Comparison of ENCODE assay signal across 8 cellular contexts in the genomic region with DNA sequence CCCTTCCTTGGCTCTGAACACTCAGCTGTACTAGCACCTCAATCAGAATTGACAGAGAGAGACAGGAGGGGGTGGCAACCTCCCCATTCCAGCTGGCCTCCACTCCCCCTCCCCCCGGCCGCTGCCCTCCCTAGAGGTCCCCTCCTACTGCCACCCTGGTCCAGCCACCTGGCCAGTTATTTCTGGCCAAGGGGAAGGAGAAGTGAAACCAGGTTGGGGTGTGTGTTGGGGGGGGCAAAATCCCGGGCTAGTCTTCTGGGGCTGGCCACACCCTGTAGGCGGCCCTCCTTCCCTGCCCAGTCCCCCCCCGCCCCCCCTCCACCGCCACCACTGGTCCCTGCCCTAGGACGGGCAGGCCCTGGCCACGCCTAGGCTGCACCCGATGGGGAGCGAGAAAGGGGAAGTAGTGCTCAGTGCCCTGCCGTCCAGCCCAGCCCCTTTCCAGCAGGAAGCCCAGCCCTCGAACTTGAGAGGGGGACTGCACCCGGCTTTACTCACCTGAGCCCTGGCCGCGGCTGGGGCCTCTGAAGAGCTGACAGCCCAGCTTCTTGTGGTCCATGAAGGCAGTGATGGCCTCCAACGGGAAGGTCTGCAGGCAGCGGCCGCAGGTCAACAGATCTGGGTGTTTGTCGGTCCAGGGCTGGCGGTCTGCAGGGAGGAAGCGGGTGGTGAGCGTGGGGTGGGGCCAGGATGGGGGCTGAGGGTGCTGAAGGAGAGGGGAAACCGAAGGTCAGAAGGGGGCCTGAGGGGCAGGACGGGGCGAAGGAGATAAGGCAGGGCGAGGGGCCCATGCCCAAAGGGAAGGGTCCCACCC. TPM values are rescaled to one million over a fixed set of nuclear protein-coding genes. Genes with fewer than 3 reads are reported as not detected.
A peak's percentile ranks its signal among the peaks of the same experiment; 100 is the strongest.
DNase-seq lines count a peak whose midpoint lies in the region; ATAC-seq and TF ChIP-seq lines count a peak whose summit lies in the region.

No MANE protein-coding gene starts in this region.

- peaks cover 39% of the 10 kb centered on the region for H3F3A ChIP-seq in PC-9 (ENCODE audit: insufficient read depth, low read depth)

- peak; percentile 71 for DNase-seq in Daoy (ENCODE audit: low read depth)
- DNase-seq in PC-9 = peak; percentile 82 to 92
- DNase-seq in astrocyte of the spinal cord (ENCODE audit: low read depth, low spot score) = peak; percentile 26
- DNase-seq in iPS DF 6.9 (ENCODE audit: low read depth, low spot score) = no peak
- DNase-seq in sigmoid colon = peak; percentile 78
- no peak for DNase-seq in effector CD4-positive, alpha-beta T cell

- TF ChIP-seq CTCF in PC-9 (conservative IDR thresholded peaks at IDR 0.05) (no peak), astrocyte of the spinal cord (IDR thresholded peaks at IDR 0.05; ENCODE audit: low read depth, low read length) (no peak), sigmoid colon (IDR thresholded peaks at IDR 0.05) (no peak)

- BruUV-seq in PC-9 (replicated peaks; lab: Mats Ljungman, UMichigan) = no TSS peak

- POLR2A ChIA-PET in PC-9 (lab: Charles Lee; ENCODE audit: unreplicated experiment) = interaction anchor here (0.7 kb wide), 1 partner anchor 16 kb away, joined by 6 read pairs; no protein-coding TSS in a partner anchor

- in situ Hi-C loops in astrocyte of the spinal cord (cut with HindIII; ENCODE audit: low sequenced_read_pairs) = no loop called here

- peaks cover 13% of the 10 kb centered on the region for H3K79me2 ChIP-seq in PC-9 (ENCODE audit: low read depth)

- no peak for TF ChIP-seq EP300 in sigmoid colon (IDR thresholded peaks at IDR 0.05)

- H3K4me3 ChIP-seq in PC-9 = peak overlapping the region; percentile 66
- H3K4me3 ChIP-seq in astrocyte of the spinal cord (ENCODE audit: low read depth, low read length) = peak overlapping the region; percentile 46
- H3K4me3 ChIP-seq in iPS DF 6.9 (ENCODE audit: low read length) = peak overlapping the region; percentile 79
- H3K4me3 ChIP-seq in sigmoid colon = peak overlapping the region; percentile 22 to 51 (median 46)

- H2AFZ ChIP-seq in PC-9 = peak overlapping the region; percentile 78

- H3K4me1 ChIP-seq in PC-9 (replicated peaks; ENCODE audit: insufficient read depth) (peaks cover 25% of the 10 kb centered on the region), iPS DF 6.9 (ENCODE audit: control insufficient read depth, insufficient read depth, low read length) (peaks cover 2% of the 10 kb centered on the region; the same call in 1 of the 2 replicates), sigmoid colon (peaks cover 0 to 37% (median 32%) of the 10 kb centered on the region in 4 donors)

- H3K27ac ChIP-seq in PC-9 (0 out of 2 replicates have a peak overlapping the region, but pooled peaks have one; percentile 17), iPS DF 6.9 (ENCODE audit: low read length) (no peak overlapping the region), sigmoid colon (peak overlapping the region; percentile 10 to 64 (median 54))

- H3K9me3 ChIP-seq in PC-9 (ENCODE audit: insufficient read depth, low read depth) = no peaks in the 10 kb centered on the region
- no peaks in the 10 kb centered on the region for H3K9me3 ChIP-seq in iPS DF 6.9 (ENCODE audit: control insufficient read depth, insufficient read depth, low read length)
- no peaks in the 10 kb centered on the region for H3K9me3 ChIP-seq in sigmoid colon

- H3K9me2 ChIP-seq in PC-9 (ENCODE audit: insufficient read depth) = no peaks in the 10 kb centered on the region

- intact Hi-C loops in PC-9 (cut with micrococcal nuclease; ENCODE audit: unreplicated experiment) = loop anchor here (5.0 kb wide), 2 partner anchors 47 to 262 kb away; no protein-coding TSS in a partner anchor
- intact Hi-C loops in sigmoid colon (cut with DNase I) = loop anchor here (5.0 kb wide), 2 partner anchors 38 to 172 kb away; a partner anchor contains a TSS

- peak overlapping the region; percentile 81 for H3K4me2 ChIP-seq in PC-9

- TF ChIP-seq POLR2A in sigmoid colon (IDR thresholded peaks at IDR 0.05) = peak in 1 of 2 donors; percentile 27

- H3K27me3 ChIP-seq in PC-9 (ENCODE audit: insufficient read depth, low read depth) (no peaks in the 10 kb centered on the region), iPS DF 6.9 (ENCODE audit: control insufficient read depth, insufficient read depth, low read length) (no peaks in the 10 kb centered on the region), sigmoid colon (no peaks in the 10 kb centered on the region)

- peak; percentile 51 for ATAC-seq in GM19452 (IDR thresholded peaks at IDR 0.05; ENCODE audit: unreplicated experiment)
- peak; percentile 39 for ATAC-seq in HG03457 (IDR thresholded peaks at IDR 0.05; ENCODE audit: unreplicated experiment)

- H3K36me3 ChIP-seq in PC-9 (ENCODE audit: low read depth) (no peaks in the 10 kb centered on the region), iPS DF 6.9 (ENCODE audit: control insufficient read depth, insufficient read depth, low read length) (peaks cover 18% of the 10 kb centered on the region), sigmoid colon (peaks cover 4 to 16% (median 9%) of the 10 kb centered on the region in 4 donors)

- H4K20me1 ChIP-seq in PC-9 (ENCODE audit: insufficient read depth) = peaks cover 17% of the 10 kb centered on the region

- CTCF ChIA-PET in PC-9 (lab: Charles Lee) = interaction anchor here (0.6 to 0.9 kb wide), 4 partner anchors 16 to 185 kb away, joined by 4 to 6 read pairs (median 5); a partner anchor contains a TSS

- WGBS in iPS DF 6.9 (ENCODE audit: insufficient coverage, insufficient read length) = no CpG with 5 or more reads among the region's 26 CpGs
- 2 to 8% methylated on average over 25 to 26 of the region's 26 CpGs for WGBS in sigmoid colon, 2 donors

RNA-seq across cellular contexts. Expression of a gene that starts 0.9 kb away (rescaled TPM):
- 0.06 TPM in 1 of 2 replicates, not detected in the other for total RNA-seq in Daoy (2014; rRNA removed; shearing (Covaris generic))
- total RNA-seq in PC-9 (2021) (3.1 and 3.7 TPM in 2 replicates), sigmoid colon (1 to 10 TPM in 1 of 4 donors, under 1 TPM in 1, not detected in 2; 0.41 to 1.2 TPM)
- polyA plus RNA-seq in sigmoid colon = 1 to 10 TPM; 2.8 to 5.4 (median 3.0) TPM

RNA-seq across cellular contexts. Expression of a gene that starts 3.6 kb away (rescaled TPM):
- 43.3 and 70.7 TPM in 2 replicates for total RNA-seq in Daoy (2014; rRNA removed; shearing (Covaris generic))
- total RNA-seq in PC-9 (2021) = 29.6 and 30.6 TPM in 2 replicates
- 10 to 100 TPM; 10.3 to 18.2 (median 16.2) TPM for total RNA-seq in sigmoid colon
- polyA plus RNA-seq in sigmoid colon = 10 to 100 TPM; 27.0 to 31.2 (median 30.6) TPM

RNA-seq across cellular contexts. Expression of a gene that starts 17.6 kb away (rescaled TPM):
- total RNA-seq in Daoy (2014; rRNA removed; shearing (Covaris generic)) = 18.1 and 30.6 TPM in 2 replicates
- total RNA-seq in PC-9 (2021) (41.1 and 49.5 TPM in 2 replicates), sigmoid colon (10 to 100 TPM; 17.8 to 23.2 (median 19.9) TPM)
- polyA plus RNA-seq in sigmoid colon = 10 to 100 TPM; 21.6 to 32.5 (median 22.4) TPM

RNA-seq across cellular contexts. Expression of a gene that starts 36.6 kb away (rescaled TPM):
- total RNA-seq in Daoy (2014; rRNA removed; shearing (Covaris generic)) = 61.6 and 80.7 TPM in 2 replicates
- total RNA-seq in PC-9 (2021) (74.1 and 76.8 TPM in 2 replicates), sigmoid colon (100 to 1,000 TPM in 1 of 4 donors, 10 to 100 TPM in 3; 61.9 to 157 (median 73.7) TPM)
- 10 to 100 TPM; 19.0 to 70.8 (median 19.2) TPM for polyA plus RNA-seq in sigmoid colon

Comparison
In these comparisons a context has a peak if more than half of its experiments do, and no peak if none do; other contexts are left out.
1. DNase-seq: peak in Daoy (single experiment), PC-9 (2 of 2), astrocyte of the spinal cord (single experiment) and sigmoid colon (single experiment); none in iPS DF 6.9 (single experiment) and effector CD4-positive, alpha-beta T cell (single experiment).
2. Peak in every context shown above with its lines, with median percentiles within 50 percentile points of each other: H3K4me3 ChIP-seq.